Comparison of ENCODE assay signal across 8 cellular contexts in genomic region chr9:6632516-6633328, GRCh38. TPM values are rescaled to one million over a fixed set of nuclear protein-coding genes. Genes with fewer than 3 reads are reported as not detected.
DNase-seq lines count a peak whose midpoint lies in the region; ATAC-seq lines count a peak whose summit lies in the region.

No MANE protein-coding gene starts in this region.

- DNase-seq in left colon: peak; percentile 25 to 31
- no peak for DNase-seq in NCI-H187 treated with DMSO at 0.1 percent for 48 hours (lab: John Stamatoyannopoulos, UW)
- DNase-seq in AML-193 (lab: John Stamatoyannopoulos, UW): no peak
- DNase-seq in DMS153 treated with DMSO at 0.1 percent for 48 hours (lab: John Stamatoyannopoulos, UW; ENCODE audit: unreplicated experiment): no peak
- no peak for DNase-seq in posterior cingulate gyrus

- ATAC-seq in GM18502 (IDR thresholded peaks at IDR 0.05; ENCODE audit: poor library complexity, unreplicated experiment) (peak; percentile 99), GM21529 (IDR thresholded peaks at IDR 0.05; ENCODE audit: unreplicated experiment) (peak; percentile 97), HG03439 (IDR thresholded peaks at IDR 0.05; ENCODE audit: unreplicated experiment) (peak; percentile 96), left colon (peak; percentile 45)

- intact Hi-C loops in left colon (cut with DNase I, micrococcal nuclease): no loop called here
- intact Hi-C loops in posterior cingulate gyrus (cut with DNase I): no loop called here

RNA-seq across cellular contexts. Expression of gene GLDC, which starts 12.8 kb away (rescaled TPM):
- 1 to 10 TPM in 1 of 2 donors, under 1 TPM in 1; 0.70 to 2.2 TPM for total RNA-seq in left colon

Comparison
In these comparisons a context has a peak if more than half of its experiments do, and no peak if none do; other contexts are left out.
1. ATAC-seq: peak in every context shown above with its lines; median percentile 99 in GM18502; 97 in GM21529; 96 in HG03439; 45 in left colon.
2. DNase-seq: peak in left colon (2 of 2); none in NCI-H187 treated with DMSO at 0.1 percent for 48 hours (single experiment), AML-193 (0 of 2), DMS153 treated with DMSO at 0.1 percent for 48 hours (single experiment) and posterior cingulate gyrus (0 of 10).